Comparison of ENCODE assay signal across 13 cellular contexts in the genomic region with DNA sequence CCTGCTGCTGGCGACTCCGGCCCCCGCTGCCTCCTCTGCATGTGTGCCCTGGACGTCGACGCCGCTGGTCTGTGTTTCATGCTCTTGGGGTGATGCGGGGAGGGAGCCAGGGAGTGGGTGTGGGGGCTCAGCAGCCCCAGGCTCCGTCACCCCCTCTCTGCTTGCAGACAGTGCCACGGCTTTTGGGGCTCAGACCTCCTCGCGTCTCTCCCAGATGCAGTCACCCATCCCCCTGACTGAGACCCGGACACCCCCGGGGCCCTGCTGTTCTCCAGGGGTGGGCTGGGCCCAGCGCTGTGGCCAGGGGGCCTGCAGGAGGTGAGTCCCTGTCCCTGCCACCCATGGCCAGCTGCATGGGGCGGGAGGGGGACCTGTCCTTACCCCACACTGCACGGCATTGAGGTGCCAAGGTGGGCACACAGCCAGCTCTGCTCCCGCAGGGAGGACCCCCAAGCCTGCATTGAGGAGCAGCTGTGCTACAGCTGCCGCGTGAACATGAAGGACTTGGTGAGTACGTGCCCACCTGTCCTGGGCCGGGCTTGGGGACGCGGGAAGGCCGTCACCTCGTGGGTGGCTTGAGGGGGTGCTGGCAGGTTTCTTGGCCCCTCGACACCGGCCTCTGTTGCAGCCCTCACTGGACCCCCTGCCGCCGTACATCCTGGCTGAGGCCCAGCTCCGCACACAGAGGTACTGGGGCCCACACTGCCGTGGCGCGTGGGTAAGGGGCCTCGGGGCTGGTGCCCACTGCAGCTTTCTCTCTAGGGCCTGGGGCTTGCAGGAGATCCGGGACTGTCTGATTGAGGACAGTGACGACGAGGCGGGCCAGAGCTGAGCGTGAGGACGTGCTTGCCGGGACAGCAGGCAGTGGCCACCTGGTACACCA. TPM values are rescaled to one million over a fixed set of nuclear protein-coding genes. Genes with fewer than 3 reads are reported as not detected.
A peak's percentile ranks its signal among the peaks of the same experiment; 100 is the strongest.
DNase-seq lines count a peak whose midpoint lies in the region; ATAC-seq and TF ChIP-seq lines count a peak whose summit lies in the region.
"Had no signal": no experiment of that assay in that cellular context is flagged by ENCODE, and none has a peak within 500 bp of the region (broad histone marks: within the 10 kb centered on the region; RNA-seq: fewer than 3 reads in every experiment).

No MANE protein-coding gene starts in this region.

- H3K79me2 ChIP-seq in osteoblast (ENCODE audit: insufficient read depth, low read length): peaks cover 29% of the 10 kb centered on the region

- no peaks in the 10 kb centered on the region for H3K9me3 Mint-ChIP-seq in Caco-2 (ENCODE audit: unreplicated experiment)
- H3K9me3 Mint-ChIP-seq: CD8-positive, alpha-beta memory T cell; GM23338 had no signal

- TF ChIP-seq CTCF in Caco-2 (IDR thresholded peaks at IDR 0.05; ENCODE audit: insufficient read depth in 1 of 2, low read depth in 1 of 2, low read length in 1 of 2, severe bottlenecking in 1 of 2, unreplicated experiment in 1 of 2): no peak
- no peak for TF ChIP-seq CTCF in osteoblast (IDR thresholded peaks at IDR 0.05; ENCODE audit: extremely low read depth, low read depth, low read length)
- TF ChIP-seq CTCF in tibial artery (IDR thresholded peaks at IDR 0.05): no peak

- H3K9me3 ChIP-seq in Caco-2: no peaks in the 10 kb centered on the region
- no peaks in the 10 kb centered on the region for H3K9me3 ChIP-seq in osteoblast (ENCODE audit: low read depth, low read length)
- H3K9me3 ChIP-seq in tibial artery: no peaks in the 10 kb centered on the region
- H3K9me3 ChIP-seq: A549 had no signal

- H3K4me2 ChIP-seq in osteoblast (ENCODE audit: insufficient read depth, low read length): no peak overlapping the region
- H3K4me2 ChIP-seq: A549, GM23338 had no signal

- peak; percentile 4 for ATAC-seq in esophagus mucosa
- ATAC-seq in GM19395 (IDR thresholded peaks at IDR 0.05; ENCODE audit: unreplicated experiment): no peak
- ATAC-seq in HG02840 (IDR thresholded peaks at IDR 0.05; ENCODE audit: low FRiP score, unreplicated experiment): no peak
- ATAC-seq: GM23338 had no signal

- H3K4me1 ChIP-seq in Caco-2: no peaks in the 10 kb centered on the region
- no peaks in the 10 kb centered on the region for H3K4me1 ChIP-seq in osteoblast (ENCODE audit: insufficient read depth, low read length)
- H3K4me1 ChIP-seq in tibial artery: no peaks in the 10 kb centered on the region
- H3K4me1 ChIP-seq: A549 had no signal

- H3K27ac ChIP-seq in osteoblast (ENCODE audit: low read depth, low read length): no peak overlapping the region
- no peak overlapping the region for H3K27ac ChIP-seq in tibial artery
- H3K27ac ChIP-seq: A549 had no signal

- H3K4me3 ChIP-seq in Caco-2 (ENCODE audit: low read depth, low read length) (no peak overlapping the region), osteoblast (ENCODE audit: insufficient read depth, low read length) (no peak overlapping the region), tibial artery (no peak overlapping the region)
- H3K4me3 ChIP-seq: A549, GM23338 had no signal

- H4K20me1 ChIP-seq in osteoblast (ENCODE audit: insufficient read depth, low read length): peaks cover 24% of the 10 kb centered on the region

- H3K27me3 ChIP-seq in Caco-2 (replicated peaks; ENCODE audit: control insufficient read depth, insufficient read depth, low read length) (no peaks in the 10 kb centered on the region), osteoblast (ENCODE audit: insufficient read depth, low read length) (no peaks in the 10 kb centered on the region), tibial artery (no peaks in the 10 kb centered on the region)

- H3K36me3 Mint-ChIP-seq in Caco-2 (ENCODE audit: insufficient read depth, unreplicated experiment): peaks cover 79% of the 10 kb centered on the region

- DNase-seq in Caco-2 (no peak), osteoblast (ENCODE audit: insufficient read length, low spot score, missing footprints) (peak; percentile 87), tibial artery (no peak)
- DNase-seq: CD8-positive, alpha-beta memory T cell; DMS53; H7 had no signal

- CTCF ChIA-PET in Caco-2 (lab: Charles Lee): interaction anchor here (1.9 kb wide), 1 partner anchor 23 kb away, joined by 8 read pairs; no protein-coding TSS in a partner anchor

- POLR2A ChIA-PET in Caco-2 (lab: Charles Lee): no interaction called here

- no peaks in the 10 kb centered on the region for H3K27me3 Mint-ChIP-seq in Caco-2 (ENCODE audit: insufficient read depth, unreplicated experiment)

- intact Hi-C loops in Caco-2 (cut with micrococcal nuclease; ENCODE audit: unreplicated experiment): no loop called here
- intact Hi-C loops in tibial artery (cut with DNase I; ENCODE audit: low total_unique reads): no loop called here

- TF ChIP-seq POLR2A in GM15510 (IDR thresholded peaks at IDR 0.05; ENCODE audit: borderline replicate concordance, extremely low read depth, insufficient read length): peak; percentile 17

- H2AFZ ChIP-seq in osteoblast (ENCODE audit: low read length): no peak overlapping the region
- H2AFZ ChIP-seq: GM23338 had no signal

- no peak overlapping the region for H3K27ac Mint-ChIP-seq in Caco-2 (ENCODE audit: unreplicated experiment)
- H3K27ac Mint-ChIP-seq: CD8-positive, alpha-beta memory T cell; GM23338 had no signal

- H3K4me1 Mint-ChIP-seq in Caco-2 (ENCODE audit: low read depth, unreplicated experiment): no peaks in the 10 kb centered on the region

- TSS peak; percentile 17 for BruUV-seq in Caco-2 (replicated peaks; lab: Mats Ljungman, UMichigan)

- H3K4me3 Mint-ChIP-seq in Caco-2 (ENCODE audit: unreplicated experiment): no peak overlapping the region
- H3K4me3 Mint-ChIP-seq: CD8-positive, alpha-beta memory T cell; GM23338 had no signal

- H3K36me3 ChIP-seq in Caco-2 (ENCODE audit: control insufficient read depth, insufficient read depth, low read length) (peaks cover 3% of the 10 kb centered on the region; the same call in 1 of the 2 replicates), osteoblast (ENCODE audit: insufficient read depth, low read length) (peaks cover 68% of the 10 kb centered on the region), tibial artery (peaks cover 43 to 76% (median 64%) of the 10 kb centered on the region in 3 donors)

RNA-seq across cellular contexts. Expression of a gene that starts 8.4 kb away (rescaled TPM):
- total RNA-seq in Caco-2 (2022) (44.3 and 54.9 TPM in 2 replicates), esophagus mucosa (14.3 TPM), osteoblast (14.8 and 15.6 TPM in 2 replicates)

RNA-seq across cellular contexts. Expression of a gene that starts 8.5 kb away (rescaled TPM):
- total RNA-seq in Caco-2 (2022) (37.3 and 40.4 TPM in 2 replicates), esophagus mucosa (4.7 TPM), osteoblast (14.5 and 18.0 TPM in 2 replicates)

RNA-seq across cellular contexts. Expression of a gene that starts 28.4 kb away (rescaled TPM):
- 3.5 TPM in 2 replicates for total RNA-seq in Caco-2 (2022)
- total RNA-seq in esophagus mucosa: 0.28 TPM
- not detected in 2 replicates for total RNA-seq in osteoblast
- total RNA-seq: Daoy had no signal

RNA-seq across cellular contexts. Expression of a gene that starts 51.8 kb away (rescaled TPM):
- total RNA-seq in Caco-2 (2022): 127 and 141 TPM in 2 replicates
- 154 TPM for total RNA-seq in esophagus mucosa
- 67.3 and 73.1 TPM in 2 replicates for total RNA-seq in osteoblast
